ENCODE assay signal across 8 cellular contexts in the genomic region with DNA sequence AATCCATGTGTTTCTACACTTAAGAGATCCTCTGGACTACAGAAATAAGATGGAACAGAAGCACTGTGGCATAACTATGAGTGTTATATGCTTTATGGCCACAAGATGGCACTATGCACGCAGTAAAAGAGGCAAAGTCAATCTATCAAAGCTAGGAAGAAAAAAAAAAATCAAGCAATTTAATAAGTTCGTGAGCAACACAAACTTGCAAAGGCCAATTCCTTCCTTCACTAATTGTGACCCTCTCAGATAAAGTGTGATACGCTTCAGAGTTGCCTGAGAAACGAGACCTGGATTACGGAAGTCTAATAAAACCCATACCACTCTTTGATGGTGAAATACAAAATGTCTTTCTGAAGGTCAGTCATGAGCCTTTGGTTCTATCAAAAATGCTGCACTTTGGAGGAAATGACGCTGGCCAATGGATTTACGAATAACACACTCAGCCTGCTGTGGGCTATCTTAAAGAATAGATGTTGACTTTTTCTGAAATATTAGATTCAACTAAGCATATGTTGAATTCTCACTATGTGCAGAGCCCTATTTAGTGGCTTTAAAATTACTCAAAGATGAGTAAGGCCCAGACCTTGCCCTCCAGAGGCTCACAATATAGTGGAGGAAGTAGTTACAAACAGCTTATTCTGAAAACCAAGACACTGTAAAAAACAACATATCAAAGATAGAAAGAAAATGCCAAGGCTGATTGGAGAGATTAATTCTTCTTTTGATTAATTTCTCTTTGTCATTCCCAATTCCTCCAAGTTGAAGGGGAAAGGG. TPM values are rescaled to one million over a fixed set of nuclear protein-coding genes. Genes with fewer than 3 reads are reported as not detected.
A peak's percentile ranks its signal among the peaks of the same experiment; 100 is the strongest.
DNase-seq lines count a peak whose midpoint lies in the region; ATAC-seq, FAIRE-seq and TF ChIP-seq lines count a peak whose summit lies in the region.

No MANE protein-coding gene starts in this region.

- TF ChIP-seq CTCF in HL-60 (IDR thresholded peaks at IDR 0.05; ENCODE audit: insufficient read depth, low read length) = peak; percentile 72
- TF ChIP-seq CTCF in K562 (IDR thresholded peaks at IDR 0.05 in 2 of 3, conservative IDR thresholded peaks at IDR 0.05 in 1 of 3; ENCODE audit: insufficient read depth in 2 of 3, low read depth in 1 of 3, low read length in 3 of 3) = peak; percentile 51 to 92 (median 75); a peak in 5 of 6 replicates
- peak; percentile 85 for TF ChIP-seq CTCF in smooth muscle cell (IDR thresholded peaks at IDR 0.05; ENCODE audit: borderline replicate concordance, insufficient read depth, poor library complexity, severe bottlenecking)

- DNase-seq in D341Med (ENCODE audit: low spot score) (peak; percentile 57), HL-60 (ENCODE audit: low read depth in 1 of 2, low spot score in 1 of 2) (peak; percentile 27 to 58), NT2/D1 (ENCODE audit: low read depth, low spot score) (peak; percentile 16), K562 (ENCODE audit: extremely low read depth in 1 of 4, low spot score in 3 of 4) (peak; percentile 56 to 75 (median 60)), iPS DF 4.7 (ENCODE audit: extremely low read depth, low spot score) (peak; percentile 46), smooth muscle cell (lab: John Stamatoyannopoulos, UW; ENCODE audit: unreplicated experiment) (no peak)

- H3K9me1 ChIP-seq in K562 (ENCODE audit: control insufficient read depth, insufficient read depth, low read length) = no peaks in the 10 kb centered on the region

- no peak for TF ChIP-seq POLR2A in K562 (conservative IDR thresholded peaks at IDR 0.05)

- ATAC-seq in GM18907 (IDR thresholded peaks at IDR 0.05; ENCODE audit: unreplicated experiment) = peak; percentile 78
- ATAC-seq in K562 = peak; percentile 82
- ATAC-seq in HG03442 (IDR thresholded peaks at IDR 0.05; ENCODE audit: unreplicated experiment) = no peak

- H3K9me3 ChIP-seq in NT2/D1 (ENCODE audit: insufficient read depth, low read length) (no peaks in the 10 kb centered on the region), K562 (replicated peaks; ENCODE audit: control insufficient read depth, insufficient read depth, low read depth, low read length) (no peaks in the 10 kb centered on the region), smooth muscle cell (replicated peaks; ENCODE audit: low read depth) (no peaks in the 10 kb centered on the region)

- H3K27me3 ChIP-seq in HL-60 (ENCODE audit: insufficient read depth, poor library complexity, severe bottlenecking) = peaks cover 3% of the 10 kb centered on the region
- no peaks in the 10 kb centered on the region for H3K27me3 ChIP-seq in NT2/D1 (ENCODE audit: insufficient read depth, insufficient read length)
- H3K27me3 ChIP-seq in K562 (ENCODE audit: control insufficient read depth in 2 of 2, insufficient read depth in 2 of 2, low read length in 2 of 2) = peaks cover 3 to 8% of the 10 kb centered on the region in 2 experiments; a peak in 2 of 5 replicates
- H3K27me3 ChIP-seq in smooth muscle cell (ENCODE audit: low read depth) = no peaks in the 10 kb centered on the region

- no peaks in the 10 kb centered on the region for H4K20me1 ChIP-seq in K562 (replicated peaks; ENCODE audit: control insufficient read depth, insufficient read depth, low read length)
- no peaks in the 10 kb centered on the region for H4K20me1 ChIP-seq in smooth muscle cell (ENCODE audit: low read depth)

- H3K79me2 ChIP-seq in K562 (ENCODE audit: control insufficient read depth, insufficient read depth, low read length) = no peaks in the 10 kb centered on the region
- no peaks in the 10 kb centered on the region for H3K79me2 ChIP-seq in smooth muscle cell (ENCODE audit: low read depth)

- H3K4me2 ChIP-seq in K562 (ENCODE audit: insufficient read depth, low read length) = no peak overlapping the region
- peak overlapping the region; percentile 68 for H3K4me2 ChIP-seq in smooth muscle cell

- CTCF ChIA-PET in K562 (lab: Yijun Ruan, JAX; ENCODE audit: low intra/inter-chr PET ratio) = interaction anchor here (0.5 to 2.6 kb wide), 8 partner anchors 132 to 425 kb away, joined by 3 to 13 read pairs (median 6); no protein-coding TSS in a partner anchor

- TF ChIP-seq RAD21 in K562 (CRISPR knock-in tag; conservative IDR thresholded peaks at IDR 0.05 in 1 of 2, IDR thresholded peaks at IDR 0.05 in 1 of 2) = peak; percentile 92 to 97

- under 1% methylated on average over 7 of the region's 7 CpGs for WGBS in K562 (ENCODE audit: insufficient coverage, low coverage, missing lambda C conversion rate)
- WGBS in smooth muscle cell (ENCODE audit: low lambda C conversion rate) = 18% methylated on average over 7 of the region's 7 CpGs

- POLR2A ChIA-PET in K562 (lab: Yijun Ruan, JAX) = no interaction called here

- BruUV-seq in K562 (replicated peaks; lab: Mats Ljungman, UMichigan) = no TSS peak

- TF ChIP-seq EP300 in K562 (IDR thresholded peaks at IDR 0.05; ENCODE audit: low read length) = no peak

- no peak overlapping the region for H3K9ac ChIP-seq in NT2/D1 (ENCODE audit: insufficient read length, low read depth)
- H3K9ac ChIP-seq in K562 (ENCODE audit: insufficient read depth in 1 of 2, low read depth in 2 of 2, low read length in 2 of 2) = no peak overlapping the region
- no peak overlapping the region for H3K9ac ChIP-seq in smooth muscle cell (ENCODE audit: low read depth)

- in situ Hi-C loops in K562 (cut with MboI) = loop anchor here (10.0 kb wide), 1 partner anchor 269 kb away; no protein-coding TSS in a partner anchor

- FAIRE-seq in K562 (lab: Jason Lieb, UNC) = peak; percentile 89

- H3F3A ChIP-seq in smooth muscle cell (ENCODE audit: low read depth) = no peaks in the 10 kb centered on the region

- H3K4me3 ChIP-seq in HL-60 (replicated peaks; ENCODE audit: insufficient read depth, low read length) (no peak overlapping the region), NT2/D1 (ENCODE audit: insufficient read length, low read depth) (no peak overlapping the region), K562 (no peak overlapping the region), smooth muscle cell (no peak overlapping the region)

- intact Hi-C loops in K562 (cut with micrococcal nuclease) = loop anchor here (1.0 to 5.0 kb wide), 7 partner anchors 70 to 554 kb away; no protein-coding TSS in a partner anchor

- H3K4me1 ChIP-seq in NT2/D1 (ENCODE audit: insufficient read depth, insufficient read length) = no peaks in the 10 kb centered on the region
- no peaks in the 10 kb centered on the region for H3K4me1 ChIP-seq in K562 (replicated peaks in 1 of 2; ENCODE audit: control insufficient read depth in 2 of 2, insufficient read depth in 2 of 2, low read length in 2 of 2)
- no peaks in the 10 kb centered on the region for H3K4me1 ChIP-seq in smooth muscle cell (ENCODE audit: low read depth)

- H2AFZ ChIP-seq in K562 (ENCODE audit: low read depth, low read length) (no peak overlapping the region), smooth muscle cell (ENCODE audit: low read depth) (no peak overlapping the region)

- no peak overlapping the region for H3K27ac ChIP-seq in HL-60 (replicated peaks)
- H3K27ac ChIP-seq in K562 (ENCODE audit: extremely low read depth, low read depth, low read length) = no peak overlapping the region
- no peak overlapping the region for H3K27ac ChIP-seq in smooth muscle cell (ENCODE audit: low read depth)

- no peaks in the 10 kb centered on the region for H3K36me3 ChIP-seq in NT2/D1 (ENCODE audit: insufficient read depth, insufficient read length, low read length)
- H3K36me3 ChIP-seq in K562 (ENCODE audit: control insufficient read depth, insufficient read depth, low read length) = no peaks in the 10 kb centered on the region
- H3K36me3 ChIP-seq in smooth muscle cell (ENCODE audit: low read depth) = no peaks in the 10 kb centered on the region

TF ChIP-seq in K562, 482 proteins besides CTCF, POLR2A, EP300 and RAD21 (continues in another document):
- TF ChIP-seq ZFP36 (IDR thresholded peaks at IDR 0.05; ENCODE audit: low read depth, low read length, partially characterized antibody) = no peak

RNA-seq across cellular contexts. Expression of gene TTR, which starts 35.5 kb away (rescaled TPM):
- total RNA-seq in K562 (2011; cell fraction: chromatin; rRNA removed; ENCODE audit: low replicate concordance) = not detected in 2 replicates
- not detected in 2 replicates for total RNA-seq in K562 (2011; cell fraction: nucleolus; rRNA removed)
- not detected in 2 replicates for total RNA-seq in K562 (2011; cell fraction: nucleoplasm; rRNA removed)
- total RNA-seq in K562 (2014; rRNA removed) (not detected in 2 replicates), K562 (2014; rRNA removed; fragmentation: Illumina TruSeq; extraction: Trizol) (not detected in 2 replicates), K562 (2015; rRNA removed; fragmentation: Illumina TruSeq; extraction: Trizol) (not detected in 2 replicates), K562 (2021) (0.53 and 0.92 TPM in 2 replicates), smooth muscle cell (not detected in 2 replicates)
- polyA plus RNA-seq in K562 (2011; rRNA removed) (not detected in 2 replicates), K562 (2014; fragmentation: Illumina TruSeq; extraction: Trizol) (not detected in 2 replicates), K562 (2014; fragmentation: Nextera tagmentation; extraction: Ambion mirVana) (not detected), K562 (2014; rRNA removed) (0.17 TPM in 1 of 2 replicates, not detected in the other), smooth muscle cell (2.1 and 2.6 TPM in 2 replicates)
- polyA plus RNA-seq in K562 (2011; cell fraction: cytosol; rRNA removed) = not detected in 2 replicates
- polyA plus RNA-seq in K562 (2011; cell fraction: nucleus; rRNA removed) = not detected in 2 replicates
- polyA plus RNA-seq in K562 (2012) = not detected in 2 replicates
- polyA minus RNA-seq in K562 (2011; rRNA and poly(A)+ RNA removed) = not detected in 2 replicates
- polyA minus RNA-seq in K562 (2011; cell fraction: cytosol; rRNA and poly(A)+ RNA removed) = not detected in 2 replicates
- not detected in 2 replicates for polyA minus RNA-seq in K562 (2011; cell fraction: nucleus; rRNA and poly(A)+ RNA removed)

RNA-seq across cellular contexts. Expression of gene DSG2, which starts 58.2 kb away (rescaled TPM):
- 29.6 and 74.2 TPM in 2 replicates for total RNA-seq in K562 (2011; cell fraction: chromatin; rRNA removed; ENCODE audit: low replicate concordance)
- 42.2 and 54.3 TPM in 2 replicates for total RNA-seq in K562 (2011; cell fraction: nucleolus; rRNA removed)
- 74.9 and 105 TPM in 2 replicates for total RNA-seq in K562 (2011; cell fraction: nucleoplasm; rRNA removed)
- total RNA-seq in K562 (2014; rRNA removed) = 22.2 and 26.5 TPM in 2 replicates
- total RNA-seq in K562 (2014; rRNA removed; fragmentation: Illumina TruSeq; extraction: Trizol) = 50.1 and 53.9 TPM in 2 replicates
- 39.2 and 43.0 TPM in 2 replicates for total RNA-seq in K562 (2015; rRNA removed; fragmentation: Illumina TruSeq; extraction: Trizol)
- 41.3 and 43.0 TPM in 2 replicates for total RNA-seq in K562 (2021)
- 67.9 and 68.6 TPM in 2 replicates for polyA plus RNA-seq in K562 (2011; rRNA removed)
- 24.1 and 46.3 TPM in 2 replicates for polyA plus RNA-seq in K562 (2011; cell fraction: cytosol; rRNA removed)
- polyA plus RNA-seq in K562 (2011; cell fraction: nucleus; rRNA removed) = 8.7 and 14.5 TPM in 2 replicates
- polyA plus RNA-seq in K562 (2012) = 38.2 and 52.0 TPM in 2 replicates
- polyA plus RNA-seq in K562 (2014; fragmentation: Illumina TruSeq; extraction: Trizol) = 57.9 and 65.7 TPM in 2 replicates
- 10 to 100 TPM; 16.9 to 22.6 TPM for polyA plus RNA-seq in K562 (2014; fragmentation: Nextera tagmentation; extraction: Ambion mirVana)
- 34.1 and 40.8 TPM in 2 replicates for polyA plus RNA-seq in K562 (2014; rRNA removed)
- 77.8 and 96.7 TPM in 2 replicates for polyA minus RNA-seq in K562 (2011; rRNA and poly(A)+ RNA removed)
- 33.7 and 40.5 TPM in 2 replicates for polyA minus RNA-seq in K562 (2011; cell fraction: cytosol; rRNA and poly(A)+ RNA removed)
- 6.6 and 18.2 TPM in 2 replicates for polyA minus RNA-seq in K562 (2011; cell fraction: nucleus; rRNA and poly(A)+ RNA removed)
- 136 and 138 TPM in 2 replicates for total RNA-seq in smooth muscle cell
- 53.9 and 70.9 TPM in 2 replicates for polyA plus RNA-seq in smooth muscle cell
